In genomic region chr15:74841761-74842385, GRCh38 we compare ENCODE assay signal across 1 cellular context.
TF ChIP-seq lines count a peak whose summit lies in the region.

No MANE protein-coding gene starts in this region.

TF ChIP-seq in WTC11, 78 proteins besides CTCF, POLR2A, EP300 and RAD21 (continued from another document):
- no peak for TF ChIP-seq E2F5 (CRISPR knock-in tag; IDR thresholded peaks at IDR 0.05)
- TF ChIP-seq RORB (CRISPR knock-in tag; IDR thresholded peaks at IDR 0.05) = no peak
- TF ChIP-seq GRHL2 (CRISPR knock-in tag; IDR thresholded peaks at IDR 0.05; ENCODE audit: insufficient replicate concordance, severe bottlenecking) = no peak
TF ChIP-seq in WTC11: peak in this region for 0.
